In the genomic region with DNA sequence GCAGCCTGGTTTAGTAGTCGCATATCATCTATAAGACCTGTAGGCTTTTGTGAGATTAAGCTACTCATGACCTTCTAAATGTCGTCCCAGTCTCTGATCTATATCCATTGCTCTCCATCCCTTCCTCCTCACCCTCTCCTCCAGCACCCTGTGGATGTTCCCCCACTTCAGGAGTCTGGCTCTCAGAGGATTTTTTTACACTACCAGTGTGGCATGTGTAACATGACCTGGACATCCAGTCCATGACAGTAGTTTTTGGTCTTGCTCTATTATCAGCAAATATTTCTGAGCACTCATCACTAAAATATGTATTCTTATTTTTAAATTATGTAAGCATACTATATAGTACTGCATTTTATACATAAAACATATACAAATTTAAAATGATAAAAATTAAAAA, we compare ENCODE assay signal across 17 cellular contexts.
"Had no signal": no experiment of that assay in that cellular context is flagged by ENCODE, and none has a peak within 500 bp of the region (broad histone marks: within the 10 kb centered on the region; RNA-seq: fewer than 3 reads in every experiment).

No MANE protein-coding gene starts in this region.

- H3K27me3 ChIP-seq: cardiac muscle cell, gastroesophageal sphincter, neural progenitor cell, pancreas, tibial artery, uterus had no signal

- H3K4me3 ChIP-seq: cardiac muscle cell, gastroesophageal sphincter, neural progenitor cell, pancreas, tibial artery, uterus had no signal

- H3K27ac ChIP-seq: cardiac muscle cell, gastroesophageal sphincter, neural progenitor cell, pancreas, tibial artery, uterus had no signal

- DNase-seq: activated CD4-positive, alpha-beta memory T cell treated with anti-CD3 and anti-CD28 coated beads for 36 hours; activated CD4-positive, alpha-beta T cell treated with anti-CD3 and anti-CD28 coated beads for 1 hour; activated naive CD4-positive, alpha-beta T cell treated with anti-CD3 and anti-CD28 coated beads, Interleukin-2, amount 50 U/mL, for 16 hours; activated T-cell treated with anti-CD3 and anti-CD28 coated beads, Interleukin-2, amount 50 U/mL, for 24 hours; endodermal cell; islet precursor cell; mammary epithelial cell; naive B cell; pancreas; stimulated activated CD4-positive, alpha-beta T cell treated with anti-CD3 and anti-CD28 coated beads, Interleukin-2, amount 100 ng/mL, for 48 hours; stimulated activated naive B cell treated with anti-CD40 and anti-IgM and Interleukin-4, amounts not matched to agents 10 μg/mL and 1 μg/mL and 100 μg/mL, for 72 hours; T1000; tibial artery; uterus had no signal

- H3K4me1 ChIP-seq: neural progenitor cell, pancreas, uterus had no signal

- ATAC-seq: gastroesophageal sphincter; pancreas; stimulated activated naive B cell treated with anti-CD40 and anti-IgM and Interleukin-4, amounts not matched to agents 10 μg/mL and 1 μg/mL and 100 μg/mL, for 72 hours had no signal

- H3K4me2 ChIP-seq: neural progenitor cell had no signal

- H2AFZ ChIP-seq: neural progenitor cell had no signal

- H3K9ac ChIP-seq: neural progenitor cell had no signal

- H3K9me3 ChIP-seq: gastroesophageal sphincter, pancreas, tibial artery, uterus had no signal

- H3K36me3 ChIP-seq: cardiac muscle cell, gastroesophageal sphincter, neural progenitor cell, pancreas, tibial artery, uterus had no signal
